In the genomic region with DNA sequence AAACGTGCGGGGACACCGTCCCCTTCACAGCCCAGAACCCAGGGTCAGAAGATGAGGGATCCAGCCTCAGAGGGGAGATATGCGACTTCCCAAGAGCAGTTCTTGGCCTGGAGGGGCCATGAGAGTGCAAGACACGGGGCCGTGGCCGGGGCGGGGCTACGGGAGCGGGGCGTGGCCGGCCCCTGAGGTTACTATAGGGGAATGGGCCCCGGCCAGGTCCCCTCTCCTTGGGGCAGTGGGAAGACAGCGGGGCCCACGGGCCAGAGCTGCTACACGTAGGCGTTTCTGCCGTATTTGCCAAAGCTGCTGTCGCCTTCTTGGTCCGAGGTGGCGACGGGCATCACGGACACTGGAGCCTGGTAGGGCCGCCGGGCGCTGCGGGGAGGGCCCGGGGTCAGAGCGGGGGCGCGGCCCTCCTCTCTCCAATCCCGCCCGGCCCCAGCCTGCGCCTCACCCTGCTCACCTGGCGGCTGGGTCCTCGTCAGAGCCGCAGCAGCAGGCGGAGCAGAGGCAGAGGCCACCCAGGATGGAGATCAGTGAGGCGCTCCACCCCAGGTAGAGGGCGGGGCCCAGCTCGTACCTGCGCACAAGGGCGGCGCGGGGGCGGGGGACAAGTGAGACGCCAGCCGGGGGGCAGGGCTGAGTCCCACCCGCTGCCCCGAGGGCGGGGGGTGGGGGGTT, we compare ENCODE assay signal across 8 cellular contexts. TPM values are rescaled to one million over a fixed set of nuclear protein-coding genes. Genes with fewer than 3 reads are reported as not detected.
A peak's percentile ranks its signal among the peaks of the same experiment; 100 is the strongest.
DNase-seq lines count a peak whose midpoint lies in the region; ATAC-seq and TF ChIP-seq lines count a peak whose summit lies in the region.

No MANE protein-coding gene starts in this region.

- no peaks in the 10 kb centered on the region for H3K9me2 ChIP-seq in PC-9 (ENCODE audit: insufficient read depth)

- H3F3A ChIP-seq in PC-9 (ENCODE audit: insufficient read depth, low read depth): peaks cover 19% of the 10 kb centered on the region; the same call in 1 of the 2 replicates

- no peaks in the 10 kb centered on the region for H3K27me3 ChIP-seq in PC-9 (ENCODE audit: insufficient read depth, low read depth)

- H3K9me3 ChIP-seq in HEK293 (ENCODE audit: control insufficient read depth, insufficient read depth, low read depth, low read length) (no peaks in the 10 kb centered on the region), PC-9 (ENCODE audit: insufficient read depth, low read depth) (no peaks in the 10 kb centered on the region)

- BruUV-seq in PC-9 (replicated peaks; lab: Mats Ljungman, UMichigan): TSS peak; percentile 55

- TF ChIP-seq CTCF in HEK293 (tag by site-specific recombination; IDR thresholded peaks at IDR 0.05) (no peak), PC-9 (conservative IDR thresholded peaks at IDR 0.05) (no peak), retinal pigment epithelial cell (conservative IDR thresholded peaks at IDR 0.05; ENCODE audit: low read depth, low read length) (no peak)

- H3K27ac ChIP-seq in HEK293 (ENCODE audit: extremely low read depth, low read depth, low read length) (no peak overlapping the region), PC-9 (peak overlapping the region; percentile 44; the same call in 1 of the 2 replicates)

- no peaks in the 10 kb centered on the region for H3K4me1 ChIP-seq in HEK293 (ENCODE audit: control insufficient read depth, insufficient read depth, low read length)
- H3K4me1 ChIP-seq in PC-9 (replicated peaks; ENCODE audit: insufficient read depth): peaks cover 5% of the 10 kb centered on the region

- POLR2A ChIA-PET in HEK293 (lab: Yijun Ruan, JAX) (interaction anchor here (0.7 to 2.5 kb wide), 2 partner anchors 14 to 20 kb away, joined by 3 to 9 read pairs; a partner anchor contains a TSS), PC-9 (lab: Charles Lee; ENCODE audit: unreplicated experiment) (interaction anchor here (0.6 to 1.1 kb wide), 4 partner anchors 9 to 231 kb away, joined by 4 to 61 read pairs (median 6); a partner anchor contains a TSS)

- H3K36me3 ChIP-seq in HEK293 (ENCODE audit: control insufficient read depth in 2 of 2, insufficient read depth in 1 of 2, low read length in 2 of 2) (peaks cover 0 to 11% of the 10 kb centered on the region in 2 experiments; a peak in 2 of 3 replicates), PC-9 (ENCODE audit: low read depth) (0 out of 2 replicates have a peak, but pooled peaks cover 5% of the 10 kb centered on the region)

- peak overlapping the region; percentile 80 for H3K4me2 ChIP-seq in PC-9

- intact Hi-C loops in PC-9 (cut with micrococcal nuclease; ENCODE audit: unreplicated experiment): loop anchor here (1.0 kb wide), 2 partner anchors 12 to 14 kb away; a partner anchor contains a TSS
- intact Hi-C loops in left ventricle myocardium superior (cut with micrococcal nuclease): no loop called here

- peak; percentile 63 to 92 for DNase-seq in PC-9
- no peak for DNase-seq in left ventricle myocardium superior
- no peak for DNase-seq in retinal pigment epithelial cell (ENCODE audit: low read depth)
- no peak for DNase-seq in medulla oblongata (ENCODE audit: extremely low spot score)
- DNase-seq in EL: no peak
- DNase-seq in AG20443 (ENCODE audit: low spot score): no peak
- no peak for DNase-seq in HuH-7 (ENCODE audit: low spot score)

- CTCF ChIA-PET in HEK293 (lab: Yijun Ruan, JAX) (interaction anchor here (1.6 kb wide), 1 partner anchor 12 kb away, joined by 4 read pairs; no protein-coding TSS in a partner anchor), PC-9 (lab: Charles Lee) (interaction anchor here (0.6 to 1.3 kb wide), 2 partner anchors 12 to 24 kb away, joined by 3 read pairs; no protein-coding TSS in a partner anchor)

- no peaks in the 10 kb centered on the region for H4K20me1 ChIP-seq in PC-9 (ENCODE audit: insufficient read depth)

- H2AFZ ChIP-seq in PC-9: peak overlapping the region; percentile 79

- ATAC-seq in left ventricle myocardium superior: peak; percentile 41

- H3K79me2 ChIP-seq in PC-9 (ENCODE audit: low read depth): no peaks in the 10 kb centered on the region

- H3K4me3 ChIP-seq in HEK293 (ENCODE audit: low read depth, low read length) (peak overlapping the region; percentile 30), PC-9 (peak overlapping the region; percentile 59; the same call in 1 of the 2 replicates), retinal pigment epithelial cell (ENCODE audit: low read length) (peak overlapping the region; percentile 48)

TF ChIP-seq in HEK293, 187 proteins besides CTCF, POLR2A, EP300 and RAD21:
- no peak for TF ChIP-seq SCRT2 (tag by site-specific recombination; IDR thresholded peaks at IDR 0.05)
- TF ChIP-seq, protein P1, sequence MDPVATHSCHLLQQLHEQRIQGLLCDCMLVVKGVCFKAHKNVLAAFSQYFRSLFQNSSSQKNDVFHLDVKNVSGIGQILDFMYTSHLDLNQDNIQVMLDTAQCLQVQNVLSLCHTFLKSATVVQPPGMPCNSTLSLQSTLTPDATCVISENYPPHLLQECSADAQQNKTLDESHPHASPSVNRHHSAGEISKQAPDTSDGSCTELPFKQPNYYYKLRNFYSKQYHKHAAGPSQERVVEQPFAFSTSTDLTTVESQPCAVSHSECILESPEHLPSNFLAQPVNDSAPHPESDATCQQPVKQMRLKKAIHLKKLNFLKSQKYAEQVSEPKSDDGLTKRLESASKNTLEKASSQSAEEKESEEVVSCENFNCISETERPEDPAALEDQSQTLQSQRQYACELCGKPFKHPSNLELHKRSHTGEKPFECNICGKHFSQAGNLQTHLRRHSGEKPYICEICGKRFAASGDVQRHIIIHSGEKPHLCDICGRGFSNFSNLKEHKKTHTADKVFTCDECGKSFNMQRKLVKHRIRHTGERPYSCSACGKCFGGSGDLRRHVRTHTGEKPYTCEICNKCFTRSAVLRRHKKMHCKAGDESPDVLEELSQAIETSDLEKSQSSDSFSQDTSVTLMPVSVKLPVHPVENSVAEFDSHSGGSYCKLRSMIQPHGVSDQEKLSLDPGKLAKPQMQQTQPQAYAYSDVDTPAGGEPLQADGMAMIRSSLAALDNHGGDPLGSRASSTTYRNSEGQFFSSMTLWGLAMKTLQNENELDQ (tag by site-specific recombination; IDR thresholded peaks at IDR 0.05; ENCODE audit: low read depth): no peak
- TF ChIP-seq, protein P2, sequence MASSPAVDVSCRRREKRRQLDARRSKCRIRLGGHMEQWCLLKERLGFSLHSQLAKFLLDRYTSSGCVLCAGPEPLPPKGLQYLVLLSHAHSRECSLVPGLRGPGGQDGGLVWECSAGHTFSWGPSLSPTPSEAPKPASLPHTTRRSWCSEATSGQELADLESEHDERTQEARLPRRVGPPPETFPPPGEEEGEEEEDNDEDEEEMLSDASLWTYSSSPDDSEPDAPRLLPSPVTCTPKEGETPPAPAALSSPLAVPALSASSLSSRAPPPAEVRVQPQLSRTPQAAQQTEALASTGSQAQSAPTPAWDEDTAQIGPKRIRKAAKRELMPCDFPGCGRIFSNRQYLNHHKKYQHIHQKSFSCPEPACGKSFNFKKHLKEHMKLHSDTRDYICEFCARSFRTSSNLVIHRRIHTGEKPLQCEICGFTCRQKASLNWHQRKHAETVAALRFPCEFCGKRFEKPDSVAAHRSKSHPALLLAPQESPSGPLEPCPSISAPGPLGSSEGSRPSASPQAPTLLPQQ (tag by site-specific recombination; IDR thresholded peaks at IDR 0.05): peak; percentile 58; the same call in 1 of the 2 replicates
- no peak for TF ChIP-seq SALL2 (tag by site-specific recombination; IDR thresholded peaks at IDR 0.05; ENCODE audit: borderline replicate concordance)
- TF ChIP-seq KLF1 (tag by site-specific recombination; IDR thresholded peaks at IDR 0.05): peak; percentile 32
- no peak for TF ChIP-seq SP2 (tag by site-specific recombination; IDR thresholded peaks at IDR 0.05)
- TF ChIP-seq ZNF837 (tag by site-specific recombination; IDR thresholded peaks at IDR 0.05): no peak
- TF ChIP-seq, protein P3, sequence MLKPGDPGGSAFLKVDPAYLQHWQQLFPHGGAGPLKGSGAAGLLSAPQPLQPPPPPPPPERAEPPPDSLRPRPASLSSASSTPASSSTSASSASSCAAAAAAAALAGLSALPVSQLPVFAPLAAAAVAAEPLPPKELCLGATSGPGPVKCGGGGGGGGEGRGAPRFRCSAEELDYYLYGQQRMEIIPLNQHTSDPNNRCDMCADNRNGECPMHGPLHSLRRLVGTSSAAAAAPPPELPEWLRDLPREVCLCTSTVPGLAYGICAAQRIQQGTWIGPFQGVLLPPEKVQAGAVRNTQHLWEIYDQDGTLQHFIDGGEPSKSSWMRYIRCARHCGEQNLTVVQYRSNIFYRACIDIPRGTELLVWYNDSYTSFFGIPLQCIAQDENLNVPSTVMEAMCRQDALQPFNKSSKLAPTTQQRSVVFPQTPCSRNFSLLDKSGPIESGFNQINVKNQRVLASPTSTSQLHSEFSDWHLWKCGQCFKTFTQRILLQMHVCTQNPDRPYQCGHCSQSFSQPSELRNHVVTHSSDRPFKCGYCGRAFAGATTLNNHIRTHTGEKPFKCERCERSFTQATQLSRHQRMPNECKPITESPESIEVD (tag by site-specific recombination; IDR thresholded peaks at IDR 0.05): no peak

RNA-seq across cellular contexts. Expression of a gene that starts 5.3 kb away (rescaled TPM):
- total RNA-seq in PC-9 (2021): 16.0 and 17.2 TPM in 2 replicates
- 3.8 TPM for total RNA-seq in left ventricle myocardium superior

RNA-seq across cellular contexts. Expression of a gene that starts 12.6 kb away (rescaled TPM):
- 184 and 200 TPM in 2 replicates for total RNA-seq in PC-9 (2021)
- 326 TPM for total RNA-seq in left ventricle myocardium superior

RNA-seq across cellular contexts. Expression of a gene that starts 14.3 kb away (rescaled TPM):
- 105 and 110 TPM in 2 replicates for total RNA-seq in PC-9 (2021)
- 55.8 TPM for total RNA-seq in left ventricle myocardium superior

RNA-seq across cellular contexts. Expression of a gene that starts 14.9 kb away (rescaled TPM):
- 93.2 and 105 TPM in 2 replicates for total RNA-seq in PC-9 (2021)
- 43.0 TPM for total RNA-seq in left ventricle myocardium superior

RNA-seq across cellular contexts. Expression of a gene that starts 31.4 kb away (rescaled TPM):
- total RNA-seq in PC-9 (2021) (not detected in 2 replicates), left ventricle myocardium superior (not detected)

Comparison
In these comparisons a context has a peak if more than half of its experiments do, and no peak if none do; other contexts are left out.
1. DNase-seq: peak in PC-9 (2 of 2); none in left ventricle myocardium superior (single experiment), retinal pigment epithelial cell (single experiment), medulla oblongata (single experiment), EL (single experiment), AG20443 (single experiment) and HuH-7 (single experiment).
2. Peak in every context shown above with its lines, with median percentiles within 50 percentile points of each other: H3K4me3 ChIP-seq.